In genomic region chrX:124917011-124917410, GRCh38 we compare ENCODE assay signal across 3 cellular contexts.
"Had no signal": no experiment of that assay in that cellular context is flagged by ENCODE, and none has a peak within 500 bp of the region (broad histone marks: within the 10 kb centered on the region; RNA-seq: fewer than 3 reads in every experiment).

No MANE protein-coding gene starts in this region.

- H3K4me3 ChIP-seq: GM12878 had no signal

- DNase-seq: GDM1, GF-D8 had no signal
